In the genomic region with DNA sequence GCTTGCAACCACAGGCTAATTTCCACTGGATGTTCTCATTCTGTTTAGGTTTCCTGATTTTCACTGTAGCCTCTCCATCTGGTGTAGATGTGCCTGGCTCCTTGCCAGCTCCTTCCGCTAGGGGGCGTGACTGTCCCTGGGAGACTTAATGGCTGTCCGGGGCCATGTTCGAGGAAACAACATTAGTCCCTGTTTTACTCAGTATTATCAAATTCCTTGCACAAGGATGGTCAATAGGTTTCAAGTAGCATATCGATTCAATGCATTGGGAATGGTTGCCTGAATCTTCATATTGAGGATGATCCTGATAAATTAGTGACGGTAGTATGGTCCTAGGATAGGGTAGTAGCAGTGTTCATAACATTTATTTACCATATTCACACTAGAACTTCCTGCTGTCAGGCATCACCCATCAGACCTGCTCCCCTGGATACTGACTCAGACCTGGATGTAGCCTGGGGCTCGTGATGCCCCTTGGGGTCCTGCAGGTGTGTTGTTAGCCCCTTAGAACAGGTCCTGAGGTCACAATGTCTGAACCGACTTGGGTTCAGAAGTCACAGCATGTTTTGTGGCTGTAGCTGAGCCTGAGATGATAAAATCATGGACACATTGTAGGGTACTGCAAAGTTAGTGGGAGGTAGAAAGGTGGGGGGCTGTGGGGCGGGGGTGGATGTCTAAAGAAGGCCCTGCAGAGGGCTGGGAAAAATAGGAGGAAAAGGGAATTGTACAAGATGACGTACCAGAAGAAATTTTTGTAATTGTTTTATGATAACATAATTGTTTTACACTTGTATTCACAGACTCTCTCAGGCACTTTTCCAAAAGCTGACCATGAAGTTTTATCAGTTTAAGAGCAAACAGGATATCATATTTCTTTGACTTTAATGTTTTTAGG, we compare ENCODE assay signal across 8 cellular contexts. TPM values are rescaled to one million over a fixed set of nuclear protein-coding genes. Genes with fewer than 3 reads are reported as not detected.
A peak's percentile ranks its signal among the peaks of the same experiment; 100 is the strongest.
DNase-seq lines count a peak whose midpoint lies in the region; ATAC-seq, FAIRE-seq and TF ChIP-seq lines count a peak whose summit lies in the region.

No MANE protein-coding gene starts in this region.

- H3K4me1 Mint-ChIP-seq in CD14-positive monocyte = peaks cover 20% of the 10 kb centered on the region
- peaks cover 5 to 10% of the 10 kb centered on the region in 2 donors for H3K4me1 Mint-ChIP-seq in natural killer cell

- no peak overlapping the region for H3K4me3 Mint-ChIP-seq in CD14-positive monocyte
- H3K4me3 Mint-ChIP-seq in natural killer cell = no peak overlapping the region

- intact Hi-C loops in CD14-positive monocyte (cut with micrococcal nuclease) (loop anchor here in 1 of 2 donors (10.0 kb wide), 1 partner anchor 245 kb away; the partner anchor contains the start of gene KIF11), natural killer cell (cut with micrococcal nuclease) (loop anchor here (10.0 kb wide), 1 partner anchor 1525 kb away; the partner anchor contains the start of gene NOC3L)

- H3K36me3 Mint-ChIP-seq in CD14-positive monocyte (peaks cover 4 to 9% of the 10 kb centered on the region in 2 donors), natural killer cell (no peaks in the 10 kb centered on the region)

- peak; percentile 55 for TF ChIP-seq CTCF in CD14-positive monocyte (IDR thresholded peaks at IDR 0.05)
- TF ChIP-seq CTCF in natural killer cell (IDR thresholded peaks at IDR 0.05) = peak; percentile 41

- H3K9me3 Mint-ChIP-seq in CD14-positive monocyte = no peaks in the 10 kb centered on the region
- no peaks in the 10 kb centered on the region for H3K9me3 Mint-ChIP-seq in natural killer cell

- peak overlapping the region in 1 of 7 donors; percentile 12 for H3K27ac Mint-ChIP-seq in CD14-positive monocyte
- no peak overlapping the region for H3K27ac Mint-ChIP-seq in natural killer cell

- H3K27me3 Mint-ChIP-seq in CD14-positive monocyte (ENCODE audit: low read depth in 3 of 3) (no peaks in the 10 kb centered on the region), natural killer cell (ENCODE audit: low read depth in 2 of 2) (no peaks in the 10 kb centered on the region)

- ATAC-seq in natural killer cell (peak in 1 of 3 donors; percentile 42), GM21723 (IDR thresholded peaks at IDR 0.05; ENCODE audit: unreplicated experiment) (no peak)

- peak; percentile 52 for DNase-seq in CD14-positive monocyte (ENCODE audit: low spot score)
- no peak for DNase-seq in HTR-8/SVneo (ENCODE audit: insufficient read length, low spot score)
- peak; percentile 50 for DNase-seq in UCSD-AML1 (lab: John Stamatoyannopoulos, UW; ENCODE audit: unreplicated experiment)
- DNase-seq in dermis blood vessel endothelial cell = peak; percentile 97
- no peak for DNase-seq in natural killer cell
- DNase-seq in cerebellar cortex (ENCODE audit: low spot score) = no peak
- DNase-seq in NCI-H446 treated with DMSO at 0.1 percent for 48 hours (lab: John Stamatoyannopoulos, UW) = no peak

- FAIRE-seq in HTR-8/SVneo (lab: Jason Lieb, UNC) = peak; percentile 33

RNA-seq across cellular contexts. Expression of gene EXOC6, which starts 8.9 kb away (rescaled TPM):
- 1 to 10 TPM; 7.5 to 9.6 TPM for polyA plus RNA-seq in CD14-positive monocyte
- total RNA-seq in dermis blood vessel endothelial cell (364 and 485 TPM in 2 replicates), natural killer cell (10 to 100 TPM; 12.1 to 18.2 (median 16.1) TPM)

Comparison
In these comparisons a context has a peak if more than half of its experiments do, and no peak if none do; other contexts are left out.
1. DNase-seq: peak in CD14-positive monocyte (single experiment), UCSD-AML1 (single experiment) and dermis blood vessel endothelial cell (single experiment); none in HTR-8/SVneo (single experiment), natural killer cell (single experiment), cerebellar cortex (single experiment) and NCI-H446 treated with DMSO at 0.1 percent for 48 hours (single experiment).
2. RNA of gene EXOC6, which starts 8.9 kb away (total RNA-seq): 364 to 485 TPM in dermis blood vessel endothelial cell; 12.1 to 18.2 TPM in natural killer cell; every median in the first group is over 10 times any median in the second.